Comparison of ENCODE assay signal across 18 cellular contexts in the genomic region with DNA sequence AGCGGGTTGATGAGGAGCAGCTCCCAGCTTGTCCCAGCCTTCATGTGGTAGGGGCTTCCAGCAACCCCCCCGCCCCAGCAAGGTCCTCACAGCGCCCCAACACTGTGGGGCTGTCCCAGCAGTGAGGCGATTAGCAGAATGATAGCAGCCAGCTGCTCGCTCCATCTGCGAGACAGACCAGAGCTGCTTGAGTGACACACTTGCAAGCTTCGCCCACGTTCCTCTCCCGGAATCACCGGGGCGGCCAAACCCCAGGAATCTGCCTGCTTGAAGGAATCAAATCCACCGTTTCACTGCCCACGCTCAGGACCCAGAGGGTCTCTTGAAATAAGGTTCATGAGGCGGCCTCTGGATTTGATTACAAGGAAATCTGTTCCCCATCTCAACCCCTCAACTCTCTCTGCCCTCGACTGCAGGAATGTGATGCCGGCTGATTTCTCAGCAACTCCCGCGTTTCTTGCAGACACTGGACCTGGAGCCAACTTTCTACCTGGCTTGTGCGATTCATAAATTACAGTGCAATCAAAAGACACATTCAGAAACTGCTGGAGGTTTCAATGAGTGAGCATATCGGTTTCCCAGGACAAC.
DNase-seq lines count a peak whose midpoint lies in the region; ATAC-seq and TF ChIP-seq lines count a peak whose summit lies in the region.
"Had no signal": no experiment of that assay in that cellular context is flagged by ENCODE, and none has a peak within 500 bp of the region (broad histone marks: within the 10 kb centered on the region; RNA-seq: fewer than 3 reads in every experiment).

No MANE protein-coding gene starts in this region.

- DNase-seq in G401 (ENCODE audit: low spot score) (peak; percentile 14), WERI-Rb-1 (peak; percentile 66), fibroblast of the aortic adventitia (ENCODE audit: low read depth) (peak; percentile 29), retina (peak; percentile 70), T-helper 1 cell (no peak)
- no peak for DNase-seq in stimulated activated naive CD8-positive, alpha-beta T cell treated with anti-CD3 and anti-CD28 coated beads, Interleukin-15, amount 100 ng/mL, for 72 hours
- DNase-seq: activated naive CD4-positive, alpha-beta T cell treated with anti-CD3 and anti-CD28 coated beads for 36 hours; DND-41; mesenchymal stem cell; NCI-H187; NCI-H526 treated with DMSO at 0.1 percent for 48 hours; Peyer's patch; tibial artery had no signal

- in situ Hi-C loops in G401 (cut with HindIII; ENCODE audit: low sequenced_read_pairs), result no loop called here

- peaks cover 35% of the 10 kb centered on the region for H3K27me3 Mint-ChIP-seq in stimulated activated naive CD8-positive, alpha-beta T cell treated with anti-CD3 and anti-CD28 coated beads, Interleukin-15, amount 100 ng/mL, for 72 hours

- no peak for ATAC-seq in HG02798 (IDR thresholded peaks at IDR 0.05; ENCODE audit: poor library complexity, unreplicated experiment)
- ATAC-seq in stimulated activated naive CD8-positive, alpha-beta T cell treated with anti-CD3 and anti-CD28 coated beads, Interleukin-15, amount 100 ng/mL, for 72 hours, result no peak
- ATAC-seq in GM18867 (IDR thresholded peaks at IDR 0.05; ENCODE audit: unreplicated experiment), result no peak
- ATAC-seq: gastroesophageal sphincter had no signal

- no peak overlapping the region for H3K27ac Mint-ChIP-seq in stimulated activated naive CD8-positive, alpha-beta T cell treated with anti-CD3 and anti-CD28 coated beads, Interleukin-15, amount 100 ng/mL, for 72 hours
- H3K27ac Mint-ChIP-seq: activated naive CD4-positive, alpha-beta T cell treated with anti-CD3 and anti-CD28 coated beads for 36 hours had no signal

- TF ChIP-seq CTCF in WERI-Rb-1 (IDR thresholded peaks at IDR 0.05; ENCODE audit: low read depth, low read length) (no peak), fibroblast of the aortic adventitia (IDR thresholded peaks at IDR 0.05; ENCODE audit: insufficient read depth, low read length) (no peak)

- H3K36me3 ChIP-seq in WERI-Rb-1, result no peaks in the 10 kb centered on the region
- H3K36me3 ChIP-seq: gastroesophageal sphincter, neutrophil, Peyer's patch, tibial artery had no signal

- no peaks in the 10 kb centered on the region for H3K9me3 Mint-ChIP-seq in stimulated activated naive CD8-positive, alpha-beta T cell treated with anti-CD3 and anti-CD28 coated beads, Interleukin-15, amount 100 ng/mL, for 72 hours
- H3K9me3 Mint-ChIP-seq: activated naive CD4-positive, alpha-beta T cell treated with anti-CD3 and anti-CD28 coated beads for 36 hours had no signal

- H3K4me1 Mint-ChIP-seq in stimulated activated naive CD8-positive, alpha-beta T cell treated with anti-CD3 and anti-CD28 coated beads, Interleukin-15, amount 100 ng/mL, for 72 hours, result peaks cover 8% of the 10 kb centered on the region

- no peaks in the 10 kb centered on the region for H3K27me3 ChIP-seq in WERI-Rb-1 (ENCODE audit: insufficient read depth, low read depth, severe bottlenecking)
- H3K27me3 ChIP-seq: Peyer's patch had no signal

- H3K9me3 ChIP-seq in WERI-Rb-1 (ENCODE audit: severe bottlenecking), result no peaks in the 10 kb centered on the region
- H3K9me3 ChIP-seq: gastroesophageal sphincter, neutrophil, Peyer's patch, tibial artery had no signal

- no peak overlapping the region for H3K4me3 Mint-ChIP-seq in stimulated activated naive CD8-positive, alpha-beta T cell treated with anti-CD3 and anti-CD28 coated beads, Interleukin-15, amount 100 ng/mL, for 72 hours
- H3K4me3 Mint-ChIP-seq: activated naive CD4-positive, alpha-beta T cell treated with anti-CD3 and anti-CD28 coated beads for 36 hours had no signal

- peak overlapping the region; percentile 48 for H3K27ac ChIP-seq in WERI-Rb-1
- H3K27ac ChIP-seq: gastroesophageal sphincter, neutrophil, Peyer's patch, skin epidermis, tibial artery had no signal

- H3K4me3 ChIP-seq in WERI-Rb-1 (ENCODE audit: low read depth, low read length), result peak overlapping the region; percentile 28
- H3K4me3 ChIP-seq in fibroblast of the aortic adventitia (ENCODE audit: low read depth, low read length), result no peak overlapping the region
- H3K4me3 ChIP-seq: gastroesophageal sphincter, Peyer's patch, tibial artery had no signal

Comparison
In these comparisons a context has a peak if more than half of its experiments do, and no peak if none do; other contexts are left out.
1. DNase-seq: peak in G401 (single experiment), WERI-Rb-1 (single experiment), fibroblast of the aortic adventitia (single experiment) and retina (single experiment); none in stimulated activated naive CD8-positive, alpha-beta T cell treated with anti-CD3 and anti-CD28 coated beads, Interleukin-15, amount 100 ng/mL, for 72 hours (0 of 2) and T-helper 1 cell (0 of 5).